Comparison of ENCODE assay signal across 8 cellular contexts in genomic region chr17:61862975-61863800, GRCh38. TPM values are rescaled to one million over a fixed set of nuclear protein-coding genes. Genes with fewer than 3 reads are reported as not detected.
A peak's percentile ranks its signal among the peaks of the same experiment; 100 is the strongest.
DNase-seq lines count a peak whose midpoint lies in the region; ATAC-seq and TF ChIP-seq lines count a peak whose summit lies in the region.

Gene BRIP1 (minus strand): TSS chr17:61863528. CDS start chr17:61861539, 1,989 bp downstream.

- TF ChIP-seq CTCF in OCI-LY3 (IDR thresholded peaks at IDR 0.05; ENCODE audit: low read depth, low read length) (no peak), mucosa of descending colon (IDR thresholded peaks at IDR 0.05) (no peak)

- H3K4me3 ChIP-seq in OCI-LY3 (ENCODE audit: low read length), result peak within 1 kb of the TSS; percentile 97
- peak within 1 kb of the TSS; percentile 52 for H3K4me3 ChIP-seq in mucosa of descending colon

- H3K27me3 ChIP-seq in OCI-LY3 (ENCODE audit: low read depth, low read length), result peaks cover 9% of the 10 kb centered on the region; the same call in 1 of the 2 replicates

- peak within 1 kb of the TSS; percentile 89 for H2AFZ ChIP-seq in OCI-LY3 (ENCODE audit: low read depth, low read length)

- DNase-seq in DMS 273 (lab: John Stamatoyannopoulos, UW; ENCODE audit: unreplicated experiment) (peak; percentile 98), HuH-7.5 (ENCODE audit: low spot score) (peak; percentile 100), epithelial cell of prostate (ENCODE audit: low read depth, low spot score) (peak; percentile 61), mucosa of descending colon (peak; percentile 91 to 94 (median 92))
- DNase-seq in activated CD8-positive, alpha-beta memory T cell treated with anti-CD3 and anti-CD28 coated beads, Interleukin-2, amount 50 U/mL, for 4 hours, result peak; percentile 82
- DNase-seq in stimulated activated CD8-positive, alpha-beta memory T cell treated with anti-CD3 and anti-CD28 coated beads, Interleukin-4, amount 100 ng/mL, for 1 hour (ENCODE audit: low read depth in 2 of 2, low spot score in 1 of 2), result peak; percentile 61 to 76

- intact Hi-C loops in mucosa of descending colon (cut with DNase I, micrococcal nuclease), result no loop called here

- ATAC-seq in GM21528 (IDR thresholded peaks at IDR 0.05; ENCODE audit: low FRiP score, unreplicated experiment) (peak; percentile 88), mucosa of descending colon (peak; percentile 99)

- H3K9ac ChIP-seq in OCI-LY3 (ENCODE audit: low read length), result peak within 1 kb of the TSS; percentile 87

- peak within 1 kb of the TSS; percentile 88 for H3K4me2 ChIP-seq in OCI-LY3 (ENCODE audit: low read length)

- no peaks in the 10 kb centered on the region for H4K20me1 ChIP-seq in OCI-LY3 (ENCODE audit: insufficient read depth, low read length)

- H3K27ac ChIP-seq in OCI-LY3 (ENCODE audit: low read length) (peak within 1 kb of the TSS; percentile 68), epithelial cell of prostate (peak within 1 kb of the TSS; percentile 59)

- H3K36me3 ChIP-seq in OCI-LY3 (replicated peaks; ENCODE audit: low read depth, low read length) (peaks cover 23% of the 10 kb centered on the region), mucosa of descending colon (ENCODE audit: low read depth) (no peaks in the 10 kb centered on the region)

- H3K9me3 ChIP-seq in OCI-LY3 (ENCODE audit: insufficient read depth, low read length) (no peaks in the 10 kb centered on the region), mucosa of descending colon (no peaks in the 10 kb centered on the region)

- peaks cover 16% of the 10 kb centered on the region for H3K4me1 ChIP-seq in OCI-LY3 (ENCODE audit: low read length)
- H3K4me1 ChIP-seq in mucosa of descending colon (ENCODE audit: low read depth), result peaks cover 5% of the 10 kb centered on the region

- H3K79me2 ChIP-seq in OCI-LY3 (ENCODE audit: low read length), result peaks cover 10% of the 10 kb centered on the region

RNA-seq across cellular contexts. Expression of gene BRIP1, which starts in this region (rescaled TPM):
- total RNA-seq in mucosa of descending colon, result 1 to 10 TPM in 2 of 3 donors, under 1 TPM in 1; 0.89 to 7.4 (median 3.2) TPM

Comparison
In these comparisons a context has a peak if more than half of its experiments do, and no peak if none do; other contexts are left out.
1. Peak in every context shown above with its lines: DNase-seq, ATAC-seq, H3K4me3 ChIP-seq and H3K27ac ChIP-seq.